In genomic region chr5:112907166-112907611, GRCh38 we compare ENCODE assay signal across 1 cellular context.
TF ChIP-seq lines count a peak whose summit lies in the region.

No MANE protein-coding gene starts in this region.

TF ChIP-seq in HepG2, 621 proteins besides CTCF, POLR2A, EP300 and RAD21:
- TF ChIP-seq STAT6 (CRISPR knock-in tag; IDR thresholded peaks at IDR 0.05; ENCODE audit: borderline replicate concordance) (no peak), ATF1 (CRISPR knock-in tag; IDR thresholded peaks at IDR 0.05) (no peak), SP5 (CRISPR knock-in tag; IDR thresholded peaks at IDR 0.05; ENCODE audit: borderline replicate concordance, low read depth) (no peak), ZFP36L2 (CRISPR knock-in tag; IDR thresholded peaks at IDR 0.05) (no peak)
